ENCODE assay signal across 1 cellular context in the genomic region with DNA sequence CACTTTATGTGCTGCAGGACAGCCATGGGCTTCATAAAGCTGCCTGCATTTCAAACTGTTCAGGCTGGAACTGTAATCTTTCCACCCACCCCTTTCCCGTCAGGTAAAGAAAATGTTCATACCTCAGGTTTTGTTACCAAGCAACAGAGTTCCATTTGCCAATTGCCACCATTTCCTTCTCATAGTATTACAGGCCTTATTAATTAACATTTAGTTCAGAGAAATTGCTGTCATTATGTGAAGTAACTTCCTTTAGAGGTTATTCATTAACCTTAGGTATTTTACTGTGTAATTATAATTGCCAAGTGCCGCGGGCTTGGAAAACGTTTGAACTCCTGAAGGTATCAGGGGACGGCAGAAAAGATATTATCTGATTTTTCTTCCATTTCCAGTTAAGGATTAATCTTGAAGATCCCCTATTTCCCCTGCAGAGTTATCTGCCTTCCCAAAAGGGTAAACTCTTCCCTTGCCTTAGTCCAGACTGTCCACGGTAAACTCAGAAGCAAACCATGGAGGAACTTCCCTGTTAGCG.
TF ChIP-seq lines count a peak whose summit lies in the region.

No MANE protein-coding gene starts in this region.

TF ChIP-seq in SK-N-SH treated with all-trans-retinoic acid at 6 μM for 48 hours, 23 proteins besides CTCF, POLR2A, EP300 and RAD21 (continued from another document):
- TF ChIP-seq, protein P1, sequence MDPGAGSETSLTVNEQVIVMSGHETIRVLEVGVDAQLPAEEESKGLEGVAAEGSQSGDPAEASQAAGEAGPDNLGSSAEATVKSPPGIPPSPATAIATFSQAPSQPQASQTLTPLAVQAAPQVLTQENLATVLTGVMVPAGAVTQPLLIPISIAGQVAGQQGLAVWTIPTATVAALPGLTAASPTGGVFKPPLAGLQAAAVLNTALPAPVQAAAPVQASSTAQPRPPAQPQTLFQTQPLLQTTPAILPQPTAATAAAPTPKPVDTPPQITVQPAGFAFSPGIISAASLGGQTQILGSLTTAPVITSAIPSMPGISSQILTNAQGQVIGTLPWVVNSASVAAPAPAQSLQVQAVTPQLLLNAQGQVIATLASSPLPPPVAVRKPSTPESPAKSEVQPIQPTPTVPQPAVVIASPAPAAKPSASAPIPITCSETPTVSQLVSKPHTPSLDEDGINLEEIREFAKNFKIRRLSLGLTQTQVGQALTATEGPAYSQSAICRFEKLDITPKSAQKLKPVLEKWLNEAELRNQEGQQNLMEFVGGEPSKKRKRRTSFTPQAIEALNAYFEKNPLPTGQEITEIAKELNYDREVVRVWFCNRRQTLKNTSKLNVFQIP (CRISPR knock-in tag; IDR thresholded peaks at IDR 0.05; ENCODE audit: borderline replicate concordance, low read depth), result no peak
- no peak for TF ChIP-seq SNAI2 (CRISPR knock-in tag; IDR thresholded peaks at IDR 0.05)
- no peak for TF ChIP-seq RARB (CRISPR knock-in tag; IDR thresholded peaks at IDR 0.05)
- TF ChIP-seq, protein P2, sequence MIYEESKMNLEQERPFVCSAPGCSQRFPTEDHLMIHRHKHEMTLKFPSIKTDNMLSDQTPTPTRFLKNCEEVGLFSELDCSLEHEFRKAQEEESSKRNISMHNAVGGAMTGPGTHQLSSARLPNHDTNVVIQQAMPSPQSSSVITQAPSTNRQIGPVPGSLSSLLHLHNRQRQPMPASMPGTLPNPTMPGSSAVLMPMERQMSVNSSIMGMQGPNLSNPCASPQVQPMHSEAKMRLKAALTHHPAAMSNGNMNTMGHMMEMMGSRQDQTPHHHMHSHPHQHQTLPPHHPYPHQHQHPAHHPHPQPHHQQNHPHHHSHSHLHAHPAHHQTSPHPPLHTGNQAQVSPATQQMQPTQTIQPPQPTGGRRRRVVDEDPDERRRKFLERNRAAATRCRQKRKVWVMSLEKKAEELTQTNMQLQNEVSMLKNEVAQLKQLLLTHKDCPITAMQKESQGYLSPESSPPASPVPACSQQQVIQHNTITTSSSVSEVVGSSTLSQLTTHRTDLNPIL (CRISPR knock-in tag; IDR thresholded peaks at IDR 0.05; ENCODE audit: low read depth), result no peak
- no peak for TF ChIP-seq ZFP30 (CRISPR knock-in tag; IDR thresholded peaks at IDR 0.05)
- no peak for TF ChIP-seq ESRRG (CRISPR knock-in tag; IDR thresholded peaks at IDR 0.05)
TF ChIP-seq in SK-N-SH treated with all-trans-retinoic acid at 6 μM for 48 hours: peak in this region for 0.
